Comparison of ENCODE assay signal across 9 cellular contexts in genomic region chr7:157726764-157727163, GRCh38.
"Had no signal": no experiment of that assay in that cellular context is flagged by ENCODE, and none has a peak within 500 bp of the region (broad histone marks: within the 10 kb centered on the region; RNA-seq: fewer than 3 reads in every experiment).

No MANE protein-coding gene starts in this region.

- H3K9me3 Mint-ChIP-seq: H9 had no signal

- H3K4me3 Mint-ChIP-seq: GM23338, H9, HFFc6 had no signal

- FAIRE-seq: H1, H54, HTR-8/SVneo had no signal

- ATAC-seq: GM23338 had no signal

- H2AFZ ChIP-seq: GM23338 had no signal

- DNase-seq: H9, HCEC 1CT, HFFc6, IMR-90, KBM-7 had no signal

- H3K4me2 ChIP-seq: GM23338 had no signal

- H3K4me1 Mint-ChIP-seq: GM23338 had no signal

- H3K27ac Mint-ChIP-seq: GM23338, H9, HFFc6 had no signal

- H3K4me3 ChIP-seq: GM23338 had no signal
